ENCODE assay signal across 1 cellular context in the genomic region with DNA sequence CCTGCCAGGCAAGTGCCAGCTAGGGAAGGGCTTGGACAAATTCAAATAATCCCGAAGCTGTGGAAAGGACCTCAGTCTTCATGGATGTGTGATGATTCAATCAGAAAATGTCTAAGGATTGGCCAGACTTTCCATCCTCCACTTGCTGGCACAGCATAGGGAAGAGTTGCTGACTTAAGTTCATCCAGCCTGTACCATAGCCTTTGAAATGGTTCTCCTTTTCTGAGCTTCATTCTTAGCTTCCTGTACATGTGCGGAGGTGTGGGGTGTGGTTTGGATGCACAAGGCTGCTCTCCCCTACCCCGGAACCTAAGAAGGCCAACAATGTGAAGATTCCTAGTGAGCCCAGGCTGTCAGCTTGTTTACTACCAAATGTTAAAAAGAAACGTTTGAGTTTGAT.
TF ChIP-seq lines count a peak whose summit lies in the region.

No MANE protein-coding gene starts in this region.

TF ChIP-seq in GM12878, 131 proteins besides CTCF, POLR2A, EP300 and RAD21:
- TF ChIP-seq, protein P1, sequence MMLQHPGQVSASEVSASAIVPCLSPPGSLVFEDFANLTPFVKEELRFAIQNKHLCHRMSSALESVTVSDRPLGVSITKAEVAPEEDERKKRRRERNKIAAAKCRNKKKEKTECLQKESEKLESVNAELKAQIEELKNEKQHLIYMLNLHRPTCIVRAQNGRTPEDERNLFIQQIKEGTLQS (IDR thresholded peaks at IDR 0.05; ENCODE audit: borderline replicate concordance, extremely low read depth, low read depth, low read length) = no peak
- no peak for TF ChIP-seq TBL1XR1 (IDR thresholded peaks at IDR 0.05; ENCODE audit: low read depth, low read length)
- TF ChIP-seq PML (IDR thresholded peaks at IDR 0.05; ENCODE audit: low read length) = no peak
- TF ChIP-seq ASH2L (IDR thresholded peaks at IDR 0.05; ENCODE audit: borderline replicate concordance, low read depth) = no peak
- no peak for TF ChIP-seq POLR2AphosphoS2 (IDR thresholded peaks at IDR 0.05; ENCODE audit: low read depth, low read length)
- TF ChIP-seq, protein P2, sequence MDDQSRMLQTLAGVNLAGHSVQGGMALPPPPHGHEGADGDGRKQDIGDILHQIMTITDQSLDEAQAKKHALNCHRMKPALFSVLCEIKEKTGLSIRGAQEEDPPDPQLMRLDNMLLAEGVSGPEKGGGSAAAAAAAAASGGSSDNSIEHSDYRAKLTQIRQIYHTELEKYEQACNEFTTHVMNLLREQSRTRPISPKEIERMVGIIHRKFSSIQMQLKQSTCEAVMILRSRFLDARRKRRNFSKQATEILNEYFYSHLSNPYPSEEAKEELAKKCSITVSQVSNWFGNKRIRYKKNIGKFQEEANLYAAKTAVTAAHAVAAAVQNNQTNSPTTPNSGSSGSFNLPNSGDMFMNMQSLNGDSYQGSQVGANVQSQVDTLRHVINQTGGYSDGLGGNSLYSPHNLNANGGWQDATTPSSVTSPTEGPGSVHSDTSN (IDR thresholded peaks at IDR 0.05; ENCODE audit: insufficient replicate concordance, low read depth, low read length) = no peak
- TF ChIP-seq TCF3 (IDR thresholded peaks at IDR 0.05; ENCODE audit: borderline replicate concordance, insufficient read depth, low read depth, low read length) = no peak
- no peak for TF ChIP-seq CBX3 (IDR thresholded peaks at IDR 0.05; ENCODE audit: borderline replicate concordance, low read depth)
- TF ChIP-seq, protein P3, sequence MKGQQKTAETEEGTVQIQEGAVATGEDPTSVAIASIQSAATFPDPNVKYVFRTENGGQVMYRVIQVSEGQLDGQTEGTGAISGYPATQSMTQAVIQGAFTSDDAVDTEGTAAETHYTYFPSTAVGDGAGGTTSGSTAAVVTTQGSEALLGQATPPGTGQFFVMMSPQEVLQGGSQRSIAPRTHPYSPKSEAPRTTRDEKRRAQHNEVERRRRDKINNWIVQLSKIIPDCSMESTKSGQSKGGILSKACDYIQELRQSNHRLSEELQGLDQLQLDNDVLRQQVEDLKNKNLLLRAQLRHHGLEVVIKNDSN (IDR thresholded peaks at IDR 0.05; ENCODE audit: borderline replicate concordance, extremely low read length, insufficient read depth, low read depth, low read length) = no peak
- no peak for TF ChIP-seq TARDBP (IDR thresholded peaks at IDR 0.05; ENCODE audit: borderline replicate concordance)
